8 cellular contexts compared by ENCODE assay signal in genomic region chr5:139711067-139711851, GRCh38.
DNase-seq lines count a peak whose midpoint lies in the region; ATAC-seq and TF ChIP-seq lines count a peak whose summit lies in the region.

No MANE protein-coding gene starts in this region.

- no peak overlapping the region for H3K27ac ChIP-seq in SU-DHL-6 (ENCODE audit: low read depth, low read length)
- H3K27ac ChIP-seq in ascending aorta = peak overlapping the region; percentile 66 to 71
- no peak overlapping the region for H3K27ac ChIP-seq in gastrocnemius medialis

- peak overlapping the region; percentile 85 for H3K4me2 ChIP-seq in SU-DHL-6 (ENCODE audit: low read depth, low read length, poor library complexity, severe bottlenecking)

- TF ChIP-seq EP300 in Ishikawa (IDR thresholded peaks at IDR 0.05; ENCODE audit: borderline replicate concordance) = peak; percentile 85

- no peaks in the 10 kb centered on the region for H3K36me3 ChIP-seq in SU-DHL-6 (ENCODE audit: low read length)
- no peaks in the 10 kb centered on the region for H3K36me3 ChIP-seq in ascending aorta
- no peaks in the 10 kb centered on the region for H3K36me3 ChIP-seq in gastrocnemius medialis

- DNase-seq in GM10248 (ENCODE audit: extremely low spot score) = peak; percentile 70
- DNase-seq in ascending aorta (ENCODE audit: low spot score in 2 of 2) = peak in 1 of 2 donors; percentile 84
- peak in 31 of 51 donors; percentile 20 to 78 (median 53) for DNase-seq in hypothalamus (lab: John Stamatoyannopoulos, UW)
- DNase-seq in gastrocnemius medialis = no peak
- no peak for DNase-seq in SHP77 treated with DMSO at 0.1 percent for 48 hours (lab: John Stamatoyannopoulos, UW)

- peak; percentile 14; the same call in 1 of the 2 replicates for TF ChIP-seq RAD21 in Ishikawa (IDR thresholded peaks at IDR 0.05; ENCODE audit: low read depth)

- ATAC-seq in gastrocnemius medialis (peak in 1 of 2 donors; percentile 19), HG02571 (IDR thresholded peaks at IDR 0.05; ENCODE audit: unreplicated experiment) (no peak)

- H3K9me3 ChIP-seq in SU-DHL-6 (ENCODE audit: insufficient read depth, low read length) = no peaks in the 10 kb centered on the region
- H3K9me3 ChIP-seq in ascending aorta = no peaks in the 10 kb centered on the region
- no peaks in the 10 kb centered on the region for H3K9me3 ChIP-seq in gastrocnemius medialis

- in situ Hi-C loops in gastrocnemius medialis (cut with MboI; ENCODE audit: low sequenced_read_pairs in 4 of 4) = no loop called here

- H4K20me1 ChIP-seq in SU-DHL-6 (ENCODE audit: low read depth, low read length) = no peaks in the 10 kb centered on the region

- H2AFZ ChIP-seq in SU-DHL-6 (ENCODE audit: low read depth, low read length, severe bottlenecking) = peak overlapping the region; percentile 77

- POLR2A ChIA-PET in GM10248 (lab: Yijun Ruan, JAX) = interaction anchor here (0.6 to 1.0 kb wide), 2 partner anchors 78 to 251 kb away, joined by 3 to 4 read pairs; no protein-coding TSS in a partner anchor

- H3K9ac ChIP-seq in SU-DHL-6 (ENCODE audit: low read length) = peak overlapping the region; percentile 58

- no peaks in the 10 kb centered on the region for H3K79me2 ChIP-seq in SU-DHL-6 (ENCODE audit: insufficient read depth, low read length)

- H3K4me1 ChIP-seq in ascending aorta = peaks cover 8 to 27% of the 10 kb centered on the region in 2 donors
- H3K4me1 ChIP-seq in gastrocnemius medialis = peaks cover 8 to 25% of the 10 kb centered on the region in 2 donors

- intact Hi-C loops in ascending aorta (cut with DNase I) (loop anchor here (2.0 to 5.0 kb wide), 2 partner anchors 56 to 74 kb away; no protein-coding TSS in a partner anchor), gastrocnemius medialis (cut with DNase I; ENCODE audit: low total_unique reads) (no loop called here)

- H3K4me3 ChIP-seq in SU-DHL-6 (ENCODE audit: insufficient read depth, low read length, poor library complexity, severe bottlenecking) = peak overlapping the region; percentile 54
- peak overlapping the region; percentile 59 to 60 for H3K4me3 ChIP-seq in ascending aorta
- H3K4me3 ChIP-seq in gastrocnemius medialis = peak overlapping the region; percentile 53 to 61 (median 60)

- CTCF ChIA-PET in GM10248 (lab: Yijun Ruan, JAX) = interaction anchor here (0.9 to 7.4 kb wide), 18 partner anchors 12 to 84 kb away, joined by 3 to 31 read pairs (median 4); no protein-coding TSS in a partner anchor

- H3F3A ChIP-seq in SU-DHL-6 (ENCODE audit: insufficient read depth) = peaks cover 6% of the 10 kb centered on the region; the same call in 1 of the 2 replicates

- peak; percentile 37 for TF ChIP-seq CTCF in GM10248 (IDR thresholded peaks at IDR 0.05; ENCODE audit: control extremely low read depth, extremely low read depth, low read depth, missing control alignments)
- TF ChIP-seq CTCF in SU-DHL-6 (IDR thresholded peaks at IDR 0.05; ENCODE audit: insufficient read depth, low read length, poor library complexity, severe bottlenecking) = peak; percentile 5
- peak in 1 of 3 experiments; percentile 12 for TF ChIP-seq CTCF in ascending aorta (IDR thresholded peaks at IDR 0.05)
- no peak for TF ChIP-seq CTCF in gastrocnemius medialis (IDR thresholded peaks at IDR 0.05 in 4 of 5, conservative IDR thresholded peaks at IDR 0.05 in 1 of 5)

- H3K27me3 ChIP-seq in SU-DHL-6 (ENCODE audit: low read length) (no peaks in the 10 kb centered on the region), ascending aorta (no peaks in the 10 kb centered on the region), gastrocnemius medialis (peaks cover 0 to 17% (median 4%) of the 10 kb centered on the region in 3 donors)

- no peaks in the 10 kb centered on the region for H3K9me2 ChIP-seq in SU-DHL-6 (replicated peaks; ENCODE audit: insufficient read depth, low read length)

- TF ChIP-seq POLR2A in gastrocnemius medialis (IDR thresholded peaks at IDR 0.05) = no peak

TF ChIP-seq in Ishikawa, 13 proteins besides CTCF, POLR2A, EP300 and RAD21:
- TF ChIP-seq NFIC (IDR thresholded peaks at IDR 0.05) (peak; percentile 3; the same call in 1 of the 2 replicates), FOXM1 (IDR thresholded peaks at IDR 0.05; ENCODE audit: borderline replicate concordance, low read depth) (peak; percentile 75), TCF12 (IDR thresholded peaks at IDR 0.05; ENCODE audit: low read depth) (peak; percentile 86), TEAD4 (IDR thresholded peaks at IDR 0.05) (no peak; the same call in none of the 2 replicates), ZBTB7A (IDR thresholded peaks at IDR 0.05; ENCODE audit: low read depth) (peak; percentile 63; the same call in 1 of the 2 replicates)

Comparison
In these comparisons a context has a peak if more than half of its experiments do, and no peak if none do; other contexts are left out.
1. DNase-seq: peak in GM10248 (single experiment) and hypothalamus (31 of 51); none in gastrocnemius medialis (0 of 2) and SHP77 treated with DMSO at 0.1 percent for 48 hours (single experiment).
2. CTCF ChIP-seq: peak in GM10248 (single experiment) and SU-DHL-6 (single experiment); none in gastrocnemius medialis (0 of 5).
3. H3K27ac ChIP-seq: peak in ascending aorta (2 of 2); none in SU-DHL-6 (single experiment) and gastrocnemius medialis (0 of 4).
4. Peak in every context shown above with its lines, with median percentiles within 50 percentile points of each other: H3K4me3 ChIP-seq.